9 cellular contexts compared by ENCODE assay signal in the genomic region with DNA sequence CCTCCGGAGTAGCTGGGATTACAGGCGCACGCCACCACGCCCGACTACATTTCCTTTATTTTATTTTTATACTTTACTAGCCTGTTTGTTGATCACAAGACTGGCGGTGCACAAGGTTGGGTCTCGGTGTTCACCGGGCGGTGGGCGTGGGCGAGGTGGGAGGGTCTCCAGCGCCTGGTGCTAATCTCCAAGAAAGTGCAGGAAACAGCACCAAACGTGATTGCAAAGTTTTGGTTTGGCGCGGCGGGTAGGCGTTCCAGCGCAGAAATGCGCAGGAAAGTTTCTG. TPM values are rescaled to one million over a fixed set of nuclear protein-coding genes. Genes with fewer than 3 reads are reported as not detected.
DNase-seq lines count a peak whose midpoint lies in the region; ATAC-seq and TF ChIP-seq lines count a peak whose summit lies in the region.
"Had no signal": no experiment of that assay in that cellular context is flagged by ENCODE, and none has a peak within 500 bp of the region (broad histone marks: within the 10 kb centered on the region; RNA-seq: fewer than 3 reads in every experiment).

No MANE protein-coding gene starts in this region.

- H3K36me3 ChIP-seq in adrenal gland (replicated peaks in 1 of 2) = no peaks in the 10 kb centered on the region
- peaks cover 0 to 6% of the 10 kb centered on the region in 2 donors for H3K36me3 ChIP-seq in thyroid gland

- H3K4me3 ChIP-seq in adrenal gland (peak overlapping the region in 2 of 4 donors; percentile 78 to 79), lower leg skin (ENCODE audit: low read depth, poor library complexity, severe bottlenecking) (peak overlapping the region; percentile 36), thyroid gland (replicated peaks in 1 of 3) (peak overlapping the region in 2 of 3 donors; percentile 11 to 68)

- H3K27ac Mint-ChIP-seq in activated T-cell treated with anti-CD3 and anti-CD28 coated beads, Interleukin-2, amount 50 U/mL, for 72 hours = no peak overlapping the region

- H3K27me3 Mint-ChIP-seq in activated T-cell treated with anti-CD3 and anti-CD28 coated beads, Interleukin-2, amount 50 U/mL, for 72 hours (ENCODE audit: low read depth) = no peaks in the 10 kb centered on the region

- ATAC-seq in activated T-cell treated with anti-CD3 and anti-CD28 coated beads, Interleukin-2, amount 50 U/mL, for 72 hours (replicated peaks in 1 of 2) = no peak

- intact Hi-C loops in adrenal gland (cut with DNase I) = no loop called here
- intact Hi-C loops in lower leg skin (cut with DNase I; ENCODE audit: low total_unique reads) = no loop called here
- intact Hi-C loops in thyroid gland (cut with DNase I) = no loop called here

- TF ChIP-seq POLR2A in adrenal gland (IDR thresholded peaks at IDR 0.05) (no peak), lower leg skin (IDR thresholded peaks at IDR 0.05) (no peak), thyroid gland (IDR thresholded peaks at IDR 0.05) (no peak)

- H3K36me3 Mint-ChIP-seq in activated T-cell treated with anti-CD3 and anti-CD28 coated beads, Interleukin-2, amount 50 U/mL, for 72 hours (ENCODE audit: insufficient read depth in 2 of 2) = peaks cover 36 to 49% of the 10 kb centered on the region in 2 donors

- 12 to 39% (median 15%) methylated on average over 14 to 19 of the region's 19 CpGs for WGBS in adrenal gland, 4 donors
- WGBS in lower leg skin, 2 donors = 12 to 16% methylated on average over 19 of the region's 19 CpGs
- 9 to 14% methylated on average over 15 to 19 of the region's 19 CpGs for WGBS in thyroid gland, 2 donors

- H3K4me1 Mint-ChIP-seq in activated T-cell treated with anti-CD3 and anti-CD28 coated beads, Interleukin-2, amount 50 U/mL, for 72 hours (ENCODE audit: low read depth) = peaks cover 16% of the 10 kb centered on the region

- TF ChIP-seq CTCF in adrenal gland (IDR thresholded peaks at IDR 0.05) = no peak
- no peak for TF ChIP-seq CTCF in lower leg skin (IDR thresholded peaks at IDR 0.05)
- no peak for TF ChIP-seq CTCF in thyroid gland (IDR thresholded peaks at IDR 0.05)

- no peak for DNase-seq in activated T-cell treated with anti-CD3 and anti-CD28 coated beads, Interleukin-2, amount 50 U/mL, for 72 hours
- no peak for DNase-seq in activated T-cell treated with anti-CD3 and anti-CD28 coated beads, Interleukin-2, amount 50 U/mL, for 48 hours
- peak in 1 of 7 donors; percentile 27 for DNase-seq in adrenal gland
- DNase-seq in lower leg skin (ENCODE audit: low spot score in 2 of 2) = no peak
- DNase-seq in thyroid gland = no peak
- no peak for DNase-seq in activated gamma-delta T cell (lab: John Stamatoyannopoulos, UW)
- DNase-seq in NCI-H2107 (lab: John Stamatoyannopoulos, UW) = no peak
- no peak for DNase-seq in glomerular visceral epithelial cell (ENCODE audit: extremely low spot score)

- peaks cover 16 to 27% of the 10 kb centered on the region in 2 donors for H3K9me3 Mint-ChIP-seq in activated T-cell treated with anti-CD3 and anti-CD28 coated beads, Interleukin-2, amount 50 U/mL, for 72 hours

- H3K9me3 ChIP-seq in adrenal gland (replicated peaks in 1 of 3) = peaks cover 0 to 37% (median 0%) of the 10 kb centered on the region in 3 donors
- H3K9me3 ChIP-seq in thyroid gland = no peaks in the 10 kb centered on the region

- H3K4me3 Mint-ChIP-seq in activated T-cell treated with anti-CD3 and anti-CD28 coated beads, Interleukin-2, amount 50 U/mL, for 72 hours = peak overlapping the region; percentile 86 to 99

- peaks cover 0 to 9% of the 10 kb centered on the region in 2 donors for H3K4me1 ChIP-seq in adrenal gland (replicated peaks in 1 of 2)
- H3K4me1 ChIP-seq in thyroid gland = peaks cover 7 to 8% of the 10 kb centered on the region in 2 donors

- H3K27me3 ChIP-seq in adrenal gland (no peaks in the 10 kb centered on the region), thyroid gland (no peaks in the 10 kb centered on the region)

- H3K27ac ChIP-seq in adrenal gland (peak overlapping the region in 4 of 5 donors; percentile 72 to 81 (median 76)), thyroid gland (peak overlapping the region; percentile 49 to 76 (median 66))
- H3K27ac ChIP-seq: KMS-11 had no signal

RNA-seq across cellular contexts. Expression of gene ZNF850, which starts 24.1 kb away (rescaled TPM):
- 10 to 100 TPM; 10.4 to 14.9 TPM for total RNA-seq in activated T-cell treated with anti-CD3 and anti-CD28 coated beads, Interleukin-2, amount 50 U/mL, for 72 hours
- total RNA-seq in adrenal gland (10 to 100 TPM in 1 of 8 donors, 1 to 10 TPM in 7; 2.0 to 11.8 (median 4.0) TPM), lower leg skin (1 to 10 TPM; 1.0 to 2.2 (median 1.5) TPM), thyroid gland (1 to 10 TPM; 2.4 to 4.8 (median 3.7) TPM)
- polyA plus RNA-seq in adrenal gland = 1 to 10 TPM in 1 of 3 donors, under 1 TPM in 2; 0.34 to 1.1 (median 0.97) TPM

RNA-seq across cellular contexts. Expression of gene ZNF790, which starts 41.5 kb away (rescaled TPM):
- 1 to 10 TPM; 6.5 to 8.5 TPM for total RNA-seq in activated T-cell treated with anti-CD3 and anti-CD28 coated beads, Interleukin-2, amount 50 U/mL, for 72 hours
- total RNA-seq in adrenal gland = 10 to 100 TPM in 3 of 8 donors, 1 to 10 TPM in 5; 4.1 to 21.9 (median 8.7) TPM
- polyA plus RNA-seq in adrenal gland = 10 to 100 TPM in 1 of 3 donors, 1 to 10 TPM in 2; 2.7 to 10.3 (median 3.5) TPM
- total RNA-seq in lower leg skin = 1 to 10 TPM; 3.5 to 9.1 (median 4.2) TPM
- 10 to 100 TPM in 3 of 4 donors, 1 to 10 TPM in 1; 9.8 to 18.7 (median 14.6) TPM for total RNA-seq in thyroid gland

RNA-seq across cellular contexts. Expression of gene ZNF345, which starts 54.0 kb away (rescaled TPM):
- 1 to 10 TPM; 6.1 to 9.9 TPM for total RNA-seq in activated T-cell treated with anti-CD3 and anti-CD28 coated beads, Interleukin-2, amount 50 U/mL, for 72 hours
- total RNA-seq in adrenal gland = 1 to 10 TPM; 1.1 to 7.4 (median 3.9) TPM
- 1 to 10 TPM; 3.2 to 5.4 (median 3.5) TPM for polyA plus RNA-seq in adrenal gland
- 1 to 10 TPM; 3.6 to 8.6 (median 5.4) TPM for total RNA-seq in lower leg skin
- 10 to 100 TPM in 1 of 4 donors, 1 to 10 TPM in 3; 6.0 to 11.6 (median 8.2) TPM for total RNA-seq in thyroid gland
